Comparison of ENCODE assay signal across 1 cellular context in genomic region chr20:46004813-46005505, GRCh38.
TF ChIP-seq lines count a peak whose summit lies in the region.

No MANE protein-coding gene starts in this region.

TF ChIP-seq in GM12878, 131 proteins besides CTCF, POLR2A, EP300 and RAD21 (continued from another document):
- TF ChIP-seq ETV6 (conservative IDR thresholded peaks at IDR 0.05 in 1 of 2, IDR thresholded peaks at IDR 0.05 in 1 of 2; ENCODE audit: borderline replicate concordance in 1 of 2, low read depth in 1 of 2) (peak in 1 of 2 experiments; percentile 89; a peak in 2 of 4 replicates), PAX5 (IDR thresholded peaks at IDR 0.05; ENCODE audit: borderline replicate concordance, low read depth, low read length) (no peak), TCF7 (IDR thresholded peaks at IDR 0.05; ENCODE audit: borderline replicate concordance) (no peak), GABPA (IDR thresholded peaks at IDR 0.05; ENCODE audit: low read depth) (peak; percentile 31; the same call in 1 of the 2 replicates), ZBTB40 (IDR thresholded peaks at IDR 0.05; ENCODE audit: borderline replicate concordance) (no peak)
- TF ChIP-seq, protein P1, sequence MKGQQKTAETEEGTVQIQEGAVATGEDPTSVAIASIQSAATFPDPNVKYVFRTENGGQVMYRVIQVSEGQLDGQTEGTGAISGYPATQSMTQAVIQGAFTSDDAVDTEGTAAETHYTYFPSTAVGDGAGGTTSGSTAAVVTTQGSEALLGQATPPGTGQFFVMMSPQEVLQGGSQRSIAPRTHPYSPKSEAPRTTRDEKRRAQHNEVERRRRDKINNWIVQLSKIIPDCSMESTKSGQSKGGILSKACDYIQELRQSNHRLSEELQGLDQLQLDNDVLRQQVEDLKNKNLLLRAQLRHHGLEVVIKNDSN (IDR thresholded peaks at IDR 0.05; ENCODE audit: borderline replicate concordance, extremely low read length, insufficient read depth, low read depth, low read length), result no peak
